Comparison of ENCODE assay signal across 8 cellular contexts in the genomic region with DNA sequence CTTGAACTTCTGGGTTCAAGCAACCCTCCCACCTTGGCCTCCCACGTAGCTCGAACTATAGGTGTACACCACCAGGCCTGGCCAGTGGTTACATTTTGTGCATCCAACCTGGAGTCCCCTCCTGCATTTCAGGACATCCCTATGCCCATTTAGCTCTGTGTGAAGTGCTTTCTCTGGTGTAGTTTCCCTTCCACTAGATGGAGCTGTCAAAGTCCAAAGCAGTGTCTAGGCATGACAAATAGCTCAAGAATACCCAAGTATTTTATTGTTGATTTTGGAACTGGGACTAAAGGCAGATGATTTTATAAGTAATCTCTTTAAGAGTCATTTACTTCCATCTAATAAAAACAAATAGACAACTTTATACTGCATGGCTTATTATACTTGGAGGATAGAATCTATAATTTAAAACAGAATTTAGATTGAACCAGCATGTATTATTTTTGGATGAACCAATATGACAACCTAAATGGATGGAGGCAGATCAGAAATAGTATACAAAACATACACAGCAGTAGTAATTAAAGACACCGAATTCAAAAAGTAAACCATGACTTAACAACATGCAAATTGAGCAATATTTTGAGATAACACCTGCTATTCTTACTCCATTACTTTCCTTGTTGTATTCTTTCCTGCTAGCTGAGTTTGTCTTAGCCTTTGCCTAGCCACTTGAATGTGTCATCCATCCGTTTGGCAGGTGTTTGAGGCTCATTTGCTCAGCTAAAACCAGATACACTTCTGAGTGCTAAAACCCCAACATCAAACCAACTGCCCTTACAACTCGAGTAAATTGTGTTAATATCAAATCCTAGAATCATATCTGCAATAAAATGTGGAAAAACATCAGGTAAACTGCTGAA. TPM values are rescaled to one million over a fixed set of nuclear protein-coding genes. Genes with fewer than 3 reads are reported as not detected.
A peak's percentile ranks its signal among the peaks of the same experiment; 100 is the strongest.
DNase-seq lines count a peak whose midpoint lies in the region; ATAC-seq and TF ChIP-seq lines count a peak whose summit lies in the region.

No MANE protein-coding gene starts in this region.

- peaks cover 8% of the 10 kb centered on the region for H3K4me1 Mint-ChIP-seq in activated T-cell treated with anti-CD3 and anti-CD28 coated beads, Interleukin-2, amount 50 U/mL, for 72 hours (ENCODE audit: low read depth)
- peaks cover 21% of the 10 kb centered on the region for H3K4me1 Mint-ChIP-seq in activated B cell treated with CpG ODN at 0.5 μM for 24 hours

- ATAC-seq in activated T-cell treated with anti-CD3 and anti-CD28 coated beads, Interleukin-2, amount 50 U/mL, for 72 hours (replicated peaks in 1 of 2): peak; percentile 58 to 66
- ATAC-seq in IMR-90 (ENCODE audit: low read depth): peak; percentile 82
- peak; percentile 68 for ATAC-seq in activated B cell treated with CpG ODN at 0.5 μM for 24 hours (ENCODE audit: low read depth)
- ATAC-seq in HG03025 (IDR thresholded peaks at IDR 0.05; ENCODE audit: low FRiP score, unreplicated experiment): no peak
- ATAC-seq in GM19035 (IDR thresholded peaks at IDR 0.05; ENCODE audit: unreplicated experiment): no peak

- no peak overlapping the region for H3K18ac ChIP-seq in IMR-90 (ENCODE audit: low read depth, low read length)

- BruUV-seq in IMR-90 (replicated peaks; lab: Mats Ljungman, UMichigan): no TSS peak

- POLR2A ChIA-PET in IMR-90 (lab: Charles Lee; ENCODE audit: unreplicated experiment) (no interaction called here), activated B cell treated with CpG ODN at 0.5 μM for 24 hours (lab: Charles Lee) (interaction anchor here (0.7 to 1.4 kb wide), 4 partner anchors 29 to 181 kb away, joined by 3 to 4 read pairs (median 4); a partner anchor contains a TSS)

- H2AK9ac ChIP-seq in IMR-90 (replicated peaks; ENCODE audit: low read depth, low read length, poor library complexity): peak overlapping the region; percentile 84

- H3K36me3 Mint-ChIP-seq in activated T-cell treated with anti-CD3 and anti-CD28 coated beads, Interleukin-2, amount 50 U/mL, for 72 hours (ENCODE audit: insufficient read depth in 2 of 2): peaks cover 0 to 14% of the 10 kb centered on the region in 2 donors
- peaks cover 61% of the 10 kb centered on the region for H3K36me3 Mint-ChIP-seq in activated B cell treated with CpG ODN at 0.5 μM for 24 hours (ENCODE audit: low read depth)

- no peak overlapping the region for H2BK5ac ChIP-seq in IMR-90 (ENCODE audit: low read depth, low read length, poor library complexity, severe bottlenecking)

- no peak overlapping the region for H3K4ac ChIP-seq in IMR-90 (ENCODE audit: low read depth, low read length)

- in situ Hi-C loops in IMR-90 (cut with MboI; ENCODE audit: low sequenced_read_pairs): no loop called here

- H3K4me1 ChIP-seq in IMR-90 (ENCODE audit: control insufficient read depth, insufficient read depth, low read length): no peaks in the 10 kb centered on the region

- no peak overlapping the region for H3K27ac Mint-ChIP-seq in activated T-cell treated with anti-CD3 and anti-CD28 coated beads, Interleukin-2, amount 50 U/mL, for 72 hours
- H3K27ac Mint-ChIP-seq in activated B cell treated with CpG ODN at 0.5 μM for 24 hours: peak overlapping the region; percentile 53

- no peak overlapping the region for H2BK15ac ChIP-seq in IMR-90 (ENCODE audit: low read depth, low read length)

- peaks cover 24% of the 10 kb centered on the region for H3K36me3 ChIP-seq in IMR-90 (ENCODE audit: control insufficient read depth, insufficient read depth, low read length)

- H3K27me3 ChIP-seq in IMR-90 (ENCODE audit: control insufficient read depth, insufficient read depth, low read length): no peaks in the 10 kb centered on the region

- intact Hi-C loops in IMR-90 (cut with micrococcal nuclease) (loop anchor here (1.0 kb wide), 1 partner anchor 182 kb away; no protein-coding TSS in a partner anchor), activated B cell treated with CpG ODN at 0.5 μM for 24 hours (cut with micrococcal nuclease) (loop anchor here (5.0 kb wide), 1 partner anchor 35 kb away; a partner anchor contains a TSS)

- no peaks in the 10 kb centered on the region for H3K9me3 Mint-ChIP-seq in activated T-cell treated with anti-CD3 and anti-CD28 coated beads, Interleukin-2, amount 50 U/mL, for 72 hours
- no peaks in the 10 kb centered on the region for H3K9me3 Mint-ChIP-seq in activated B cell treated with CpG ODN at 0.5 μM for 24 hours

- H3K27ac ChIP-seq in IMR-90 (ENCODE audit: insufficient read depth, low read length): no peak overlapping the region

- peaks cover 7 to 15% of the 10 kb centered on the region in 2 experiments; a peak in 3 of 4 replicates for H3K79me1 ChIP-seq in IMR-90 (ENCODE audit: low read depth in 1 of 2, low read length in 2 of 2)

- H2AFZ ChIP-seq in IMR-90 (replicated peaks; ENCODE audit: low read length, poor library complexity): no peak overlapping the region

- no peak overlapping the region for H4K91ac ChIP-seq in IMR-90 (ENCODE audit: insufficient read depth, low read depth, low read length)

- peak; percentile 44 for TF ChIP-seq RAD21 in IMR-90 (IDR thresholded peaks at IDR 0.05; ENCODE audit: low read length)

- H4K8ac ChIP-seq in IMR-90 (ENCODE audit: low read depth in 2 of 2, low read length in 2 of 2): no peak overlapping the region

- peak in 1 of 2 donors; percentile 8 for DNase-seq in activated T-cell treated with anti-CD3 and anti-CD28 coated beads, Interleukin-2, amount 50 U/mL, for 72 hours
- no peak for DNase-seq in activated T-cell treated with anti-CD3 and anti-CD28 coated beads, Interleukin-2, amount 50 U/mL, for 1 hour
- DNase-seq in IMR-90: peak; percentile 59
- no peak for DNase-seq in activated B cell treated with CpG ODN at 0.5 μM for 24 hours
- peak; percentile 73 for DNase-seq in iris pigment epithelial cell (ENCODE audit: low read depth)
- no peak for DNase-seq in LoVo (ENCODE audit: low spot score)

- WGBS in IMR-90 (ENCODE audit: extremely low coverage in 2 of 2, insufficient read length in 1 of 2), 2 experiments: no CpG with 5 or more reads among the region's 5 CpGs

- no peak overlapping the region for H3K4me3 ChIP-seq in IMR-90 (ENCODE audit: insufficient read depth, low read depth, low read length)

- dilution Hi-C loops in IMR-90 (cut with HindIII; ENCODE audit: low sequenced_read_pairs, unreplicated experiment): no loop called here

- peaks cover 9% of the 10 kb centered on the region; the same call in 1 of the 2 replicates for H4K20me1 ChIP-seq in IMR-90 (ENCODE audit: insufficient read depth, low read length)

- H2BK120ac ChIP-seq in IMR-90 (ENCODE audit: low read depth, low read length): no peak overlapping the region

- no peak overlapping the region for H2BK20ac ChIP-seq in IMR-90 (ENCODE audit: low read depth, low read length)

- no peak for TF ChIP-seq POLR2A in IMR-90 (IDR thresholded peaks at IDR 0.05; ENCODE audit: low read depth, low read length)

- H2AK5ac ChIP-seq in IMR-90 (ENCODE audit: low read depth, low read length): no peak overlapping the region

- no peak overlapping the region for H3K4me3 Mint-ChIP-seq in activated T-cell treated with anti-CD3 and anti-CD28 coated beads, Interleukin-2, amount 50 U/mL, for 72 hours
- H3K4me3 Mint-ChIP-seq in activated B cell treated with CpG ODN at 0.5 μM for 24 hours: no peak overlapping the region

- H3K23ac ChIP-seq in IMR-90 (ENCODE audit: low read depth, low read length): no peak overlapping the region

- no peak overlapping the region for H3K4me2 ChIP-seq in IMR-90 (ENCODE audit: low read depth, low read length)

- CTCF ChIA-PET in IMR-90 (lab: Yijun Ruan, JAX) (interaction anchor here (0.5 to 1.5 kb wide), 8 partner anchors 12 to 179 kb away, joined by 3 to 8 read pairs (median 5); no protein-coding TSS in a partner anchor), activated B cell treated with CpG ODN at 0.5 μM for 24 hours (lab: Charles Lee) (interaction anchor here (0.7 to 2.2 kb wide), 13 partner anchors 9 to 182 kb away, joined by 3 to 18 read pairs (median 4); a partner anchor contains a TSS)

- no peaks in the 10 kb centered on the region for H3K9me3 ChIP-seq in IMR-90 (ENCODE audit: control insufficient read depth, insufficient read depth, low read length)

- no peak overlapping the region for H3K14ac ChIP-seq in IMR-90 (replicated peaks; ENCODE audit: low read depth, low read length)

- H3K56ac ChIP-seq in IMR-90 (ENCODE audit: extremely low read depth, insufficient read depth, low read length): no peak overlapping the region

- no peak overlapping the region for H3K9ac ChIP-seq in IMR-90 (ENCODE audit: low read depth, low read length)

- no peaks in the 10 kb centered on the region for H3K27me3 Mint-ChIP-seq in activated T-cell treated with anti-CD3 and anti-CD28 coated beads, Interleukin-2, amount 50 U/mL, for 72 hours (ENCODE audit: low read depth)
- H3K27me3 Mint-ChIP-seq in activated B cell treated with CpG ODN at 0.5 μM for 24 hours: no peaks in the 10 kb centered on the region

- H4K5ac ChIP-seq in IMR-90 (ENCODE audit: low read depth, low read length): no peak overlapping the region

- H3K9me1 ChIP-seq in IMR-90 (ENCODE audit: insufficient read depth, low read length): no peaks in the 10 kb centered on the region

- TF ChIP-seq CTCF in IMR-90 (conservative IDR thresholded peaks at IDR 0.05; ENCODE audit: low read depth, low read length) (peak; percentile 58), activated B cell treated with CpG ODN at 0.5 μM for 24 hours (IDR thresholded peaks at IDR 0.05) (no peak)

TF ChIP-seq in IMR-90, 13 proteins besides CTCF, POLR2A, EP300 and RAD21 (continues in another document):
- TF ChIP-seq SMC3 (IDR thresholded peaks at IDR 0.05; ENCODE audit: low read depth, low read length) (peak; percentile 53), BHLHE40 (IDR thresholded peaks at IDR 0.05; ENCODE audit: low read depth, low read length) (no peak)

RNA-seq across cellular contexts. Expression of a gene that starts 37.7 kb away (rescaled TPM):
- 10 to 100 TPM; 46.9 to 48.6 TPM for total RNA-seq in activated T-cell treated with anti-CD3 and anti-CD28 coated beads, Interleukin-2, amount 50 U/mL, for 72 hours
- total RNA-seq in IMR-90 (2012; rRNA removed) (14.7 and 16.4 TPM in 2 replicates), activated B cell treated with CpG ODN at 0.5 μM for 24 hours (46.4 and 53.6 TPM in 2 replicates)
- 16.0 and 17.2 TPM in 2 replicates for polyA plus RNA-seq in IMR-90 (2012; rRNA removed)
- polyA plus RNA-seq in IMR-90 (2012; cell fraction: cytosol; rRNA removed): 7.8 and 8.1 TPM in 2 replicates
- polyA plus RNA-seq in IMR-90 (2012; cell fraction: nucleus; rRNA removed; ENCODE audit: low replicate concordance): 22.6 and 39.0 TPM in 2 replicates

RNA-seq across cellular contexts. Expression of a gene that starts 44.4 kb away (rescaled TPM):
- total RNA-seq in activated T-cell treated with anti-CD3 and anti-CD28 coated beads, Interleukin-2, amount 50 U/mL, for 72 hours: 100 to 1,000 TPM; 285 to 342 TPM
- total RNA-seq in IMR-90 (2012; rRNA removed): 8.9 and 9.9 TPM in 2 replicates
- 12.0 and 12.3 TPM in 2 replicates for polyA plus RNA-seq in IMR-90 (2012; rRNA removed)
- polyA plus RNA-seq in IMR-90 (2012; cell fraction: cytosol; rRNA removed): 4.8 and 6.5 TPM in 2 replicates
- polyA plus RNA-seq in IMR-90 (2012; cell fraction: nucleus; rRNA removed; ENCODE audit: low replicate concordance): 69.1 and 132 TPM in 2 replicates
- total RNA-seq in activated B cell treated with CpG ODN at 0.5 μM for 24 hours: 110 and 126 TPM in 2 replicates

RNA-seq across cellular contexts. Expression of a gene that starts 52.5 kb away (rescaled TPM):
- 100 to 1,000 TPM; 126 to 137 TPM for total RNA-seq in activated T-cell treated with anti-CD3 and anti-CD28 coated beads, Interleukin-2, amount 50 U/mL, for 72 hours
- total RNA-seq in IMR-90 (2012; rRNA removed): 141 and 156 TPM in 2 replicates
- 52.7 and 54.8 TPM in 2 replicates for polyA plus RNA-seq in IMR-90 (2012; rRNA removed)
- 19.3 and 25.3 TPM in 2 replicates for polyA plus RNA-seq in IMR-90 (2012; cell fraction: cytosol; rRNA removed)
- polyA plus RNA-seq in IMR-90 (2012; cell fraction: nucleus; rRNA removed; ENCODE audit: low replicate concordance): 7.0 and 33.3 TPM in 2 replicates
- total RNA-seq in activated B cell treated with CpG ODN at 0.5 μM for 24 hours: 68.5 and 71.1 TPM in 2 replicates

Comparison
In these comparisons a context has a peak if more than half of its experiments do, and no peak if none do; other contexts are left out.
1. ATAC-seq: peak in activated T-cell treated with anti-CD3 and anti-CD28 coated beads, Interleukin-2, amount 50 U/mL, for 72 hours (2 of 2), IMR-90 (single experiment) and activated B cell treated with CpG ODN at 0.5 μM for 24 hours (single experiment); none in HG03025 (single experiment) and GM19035 (single experiment).
2. DNase-seq: peak in IMR-90 (single experiment) and iris pigment epithelial cell (single experiment); none in activated T-cell treated with anti-CD3 and anti-CD28 coated beads, Interleukin-2, amount 50 U/mL, for 1 hour (single experiment), activated B cell treated with CpG ODN at 0.5 μM for 24 hours (single experiment) and LoVo (single experiment).
3. RNA of a gene that starts 44.4 kb away (total RNA-seq): 285 to 342 TPM in activated T-cell treated with anti-CD3 and anti-CD28 coated beads, Interleukin-2, amount 50 U/mL, for 72 hours and 110 to 126 TPM in activated B cell treated with CpG ODN at 0.5 μM for 24 hours; 8.9 to 9.9 TPM in IMR-90; every median in the first group is over 10 times any median in the second.